20 cellular contexts compared by ENCODE assay signal in the genomic region with DNA sequence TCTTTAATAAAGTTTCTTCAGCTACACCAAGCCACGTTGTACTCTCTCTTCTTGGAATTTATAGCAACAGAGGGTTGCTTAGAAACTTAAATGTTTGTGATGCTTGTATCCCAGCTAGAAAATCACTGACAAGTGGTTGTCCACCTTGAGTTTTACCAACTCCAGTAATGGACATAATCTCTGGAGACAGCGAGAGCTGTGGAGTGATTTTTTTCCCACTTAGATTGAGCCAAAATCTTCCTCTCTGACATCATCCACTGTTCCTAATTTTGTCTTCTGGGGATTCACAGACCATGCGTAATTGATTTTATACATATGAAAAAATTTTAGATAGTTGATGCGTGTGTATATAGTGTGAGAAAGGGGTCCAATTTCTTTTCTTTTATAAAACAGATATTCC. TPM values are rescaled to one million over a fixed set of nuclear protein-coding genes. Genes with fewer than 3 reads are reported as not detected.
DNase-seq lines count a peak whose midpoint lies in the region; ATAC-seq and TF ChIP-seq lines count a peak whose summit lies in the region.
"Had no signal": no experiment of that assay in that cellular context is flagged by ENCODE, and none has a peak within 500 bp of the region (broad histone marks: within the 10 kb centered on the region; RNA-seq: fewer than 3 reads in every experiment).

No MANE protein-coding gene starts in this region.

- CTCF ChIA-PET in CD8-positive, alpha-beta memory T cell (lab: Charles Lee) = no interaction called here
- CTCF ChIA-PET in OCI-LY7 (lab: Charles Lee; ENCODE audit: unreplicated experiment) = no interaction called here

- no peak overlapping the region for H3K27ac ChIP-seq in right atrium auricular region
- H3K27ac ChIP-seq in muscle layer of duodenum (ENCODE audit: low read length) = peak overlapping the region; percentile 64
- H3K27ac ChIP-seq in CD8-positive, alpha-beta memory T cell (ENCODE audit: low read depth, low read length) = no peak overlapping the region
- no peak overlapping the region for H3K27ac ChIP-seq in OCI-LY7 (ENCODE audit: low read depth, low read length, poor library complexity, severe bottlenecking)

- no peaks in the 10 kb centered on the region for H4K20me1 ChIP-seq in OCI-LY7 (ENCODE audit: insufficient read depth, low read length)

- no peaks in the 10 kb centered on the region for H3K4me1 Mint-ChIP-seq in CD8-positive, alpha-beta memory T cell
- H3K4me1 Mint-ChIP-seq: CD4-positive, CD25-positive, alpha-beta regulatory T cell had no signal

- ATAC-seq in Right ventricle myocardium superior (ENCODE audit: poor library complexity) (peak; percentile 67), GM21786 (IDR thresholded peaks at IDR 0.05; ENCODE audit: unreplicated experiment) (no peak)
- ATAC-seq: Panc1 had no signal

- H3K4me1 ChIP-seq in right atrium auricular region (no peaks in the 10 kb centered on the region), muscle layer of duodenum (ENCODE audit: control insufficient read depth in 1 of 2, insufficient read depth in 2 of 2, low read length in 2 of 2) (peaks cover 0 to 13% of the 10 kb centered on the region in 2 donors), OCI-LY7 (ENCODE audit: insufficient read depth, low read length, poor library complexity, severe bottlenecking) (no peaks in the 10 kb centered on the region)
- H3K4me1 ChIP-seq in CD8-positive, alpha-beta memory T cell (ENCODE audit: insufficient read depth, low read length) = no peaks in the 10 kb centered on the region

- BruUV-seq in OCI-LY7 (replicated peaks; lab: Mats Ljungman, UMichigan) = no TSS peak

- intact Hi-C loops in Right ventricle myocardium superior (cut with DNase I) = no loop called here
- intact Hi-C loops in OCI-LY7 (cut with micrococcal nuclease; ENCODE audit: unreplicated experiment) = no loop called here

- no peak overlapping the region for H2AFZ ChIP-seq in OCI-LY7 (ENCODE audit: low read length)

- DNase-seq in Right ventricle myocardium superior = no peak
- no peak for DNase-seq in right atrium auricular region (ENCODE audit: low spot score)
- peak; percentile 64 for DNase-seq in fibroblast of peridontal ligament (ENCODE audit: extremely low read depth)
- DNase-seq in CD8-positive, alpha-beta memory T cell = no peak
- DNase-seq in OCI-LY7 (ENCODE audit: low spot score) = no peak
- no peak for DNase-seq in C1 segment of cervical spinal cord (lab: John Stamatoyannopoulos, UW)
- DNase-seq: AML-193; CD4-positive, CD25-positive, alpha-beta regulatory T cell; DND-41; GF-D8; KG1; NCI-H1092 treated with DMSO at 0.1 percent for 48 hours; NCI-H187; NCI-H774; SHP77 treated with DMSO at 0.1 percent for 48 hours had no signal

- H3K36me3 Mint-ChIP-seq in CD8-positive, alpha-beta memory T cell = no peaks in the 10 kb centered on the region
- H3K36me3 Mint-ChIP-seq: CD4-positive, CD25-positive, alpha-beta regulatory T cell had no signal

- no peaks in the 10 kb centered on the region for H3K27me3 ChIP-seq in right atrium auricular region
- no peaks in the 10 kb centered on the region for H3K27me3 ChIP-seq in muscle layer of duodenum (ENCODE audit: low read depth, low read length)
- no peaks in the 10 kb centered on the region for H3K27me3 ChIP-seq in CD8-positive, alpha-beta memory T cell (ENCODE audit: insufficient read depth, low read length, poor library complexity, severe bottlenecking)

- H3K79me2 ChIP-seq in OCI-LY7 (ENCODE audit: insufficient read depth, low read depth, low read length) = no peaks in the 10 kb centered on the region

- H3K9me3 ChIP-seq in right atrium auricular region = no peaks in the 10 kb centered on the region
- no peaks in the 10 kb centered on the region for H3K9me3 ChIP-seq in muscle layer of duodenum (ENCODE audit: control insufficient read depth in 1 of 2, low read length in 2 of 2)
- no peaks in the 10 kb centered on the region for H3K9me3 ChIP-seq in CD8-positive, alpha-beta memory T cell (ENCODE audit: low read length)
- no peaks in the 10 kb centered on the region for H3K9me3 ChIP-seq in OCI-LY7 (ENCODE audit: low read length)

- no peak overlapping the region for H3K4me2 ChIP-seq in OCI-LY7 (ENCODE audit: low read length)

- no peaks in the 10 kb centered on the region for H3K9me3 Mint-ChIP-seq in CD8-positive, alpha-beta memory T cell
- H3K9me3 Mint-ChIP-seq: CD4-positive, CD25-positive, alpha-beta regulatory T cell had no signal

- POLR2A ChIA-PET in CD8-positive, alpha-beta memory T cell (lab: Charles Lee) = no interaction called here
- POLR2A ChIA-PET in OCI-LY7 (lab: Charles Lee) = interaction anchor here (1.1 kb wide), 1 partner anchor 9 kb away, joined by 4 read pairs; no protein-coding TSS in a partner anchor

- peaks cover 0 to 16% of the 10 kb centered on the region in 2 donors for H3K27me3 Mint-ChIP-seq in CD8-positive, alpha-beta memory T cell

- no peak for TF ChIP-seq CTCF in right atrium auricular region (IDR thresholded peaks at IDR 0.05)
- TF ChIP-seq CTCF in OCI-LY7 (conservative IDR thresholded peaks at IDR 0.05; ENCODE audit: low read length) = no peak

- H3K4me3 ChIP-seq in right atrium auricular region = no peak overlapping the region
- no peak overlapping the region for H3K4me3 ChIP-seq in muscle layer of duodenum (ENCODE audit: low read depth in 1 of 2, low read length in 2 of 2)
- no peak overlapping the region for H3K4me3 ChIP-seq in CD8-positive, alpha-beta memory T cell (ENCODE audit: low read length)
- H3K4me3 ChIP-seq in OCI-LY7 (ENCODE audit: low read depth, low read length, poor library complexity, severe bottlenecking) = no peak overlapping the region

- no peak overlapping the region for H3K27ac Mint-ChIP-seq in CD8-positive, alpha-beta memory T cell
- H3K27ac Mint-ChIP-seq: CD4-positive, CD25-positive, alpha-beta regulatory T cell had no signal

- no peak overlapping the region for H3K4me3 Mint-ChIP-seq in CD8-positive, alpha-beta memory T cell
- H3K4me3 Mint-ChIP-seq: CD4-positive, CD25-positive, alpha-beta regulatory T cell had no signal

- H3K36me3 ChIP-seq in right atrium auricular region = no peaks in the 10 kb centered on the region
- no peaks in the 10 kb centered on the region for H3K36me3 ChIP-seq in muscle layer of duodenum (ENCODE audit: control insufficient read depth in 1 of 2, insufficient read depth in 2 of 2, low read length in 2 of 2)
- no peaks in the 10 kb centered on the region for H3K36me3 ChIP-seq in CD8-positive, alpha-beta memory T cell (ENCODE audit: insufficient read depth, low read length)
- no peaks in the 10 kb centered on the region for H3K36me3 ChIP-seq in OCI-LY7 (ENCODE audit: insufficient read depth, low read length)

- no peaks in the 10 kb centered on the region for H3K9me2 ChIP-seq in OCI-LY7 (ENCODE audit: insufficient read depth, low read length)

RNA-seq across cellular contexts. Expression of gene ECT2L, which starts 8.0 kb away (rescaled TPM):
- 0.70 TPM for total RNA-seq in Right ventricle myocardium superior
- 1 to 10 TPM; 1.1 to 3.5 TPM for total RNA-seq in right atrium auricular region
- total RNA-seq in CD8-positive, alpha-beta memory T cell = not detected
- polyA plus RNA-seq in CD8-positive, alpha-beta memory T cell = 0.09 TPM
- not detected in 2 replicates for total RNA-seq in OCI-LY7 (2014; rRNA removed; shearing (Covaris generic))
- not detected in 2 replicates for total RNA-seq in OCI-LY7 (2022)
- total RNA-seq: CD4-positive, CD25-positive, alpha-beta regulatory T cell; M059J; NCI-H460 had no signal

RNA-seq across cellular contexts. Expression of gene CCDC28A, which starts 30.3 kb away (rescaled TPM):
- total RNA-seq in Right ventricle myocardium superior (6.8 TPM), right atrium auricular region (10 to 100 TPM in 1 of 2 donors, 1 to 10 TPM in 1; 8.7 to 11.0 TPM), OCI-LY7 (2022) (20.9 and 22.4 TPM in 2 replicates)
- total RNA-seq in CD8-positive, alpha-beta memory T cell = 10 to 100 TPM; 15.1 to 16.1 TPM
- polyA plus RNA-seq in CD8-positive, alpha-beta memory T cell = 52.4 TPM
- 11.0 and 13.5 TPM in 2 replicates for total RNA-seq in OCI-LY7 (2014; rRNA removed; shearing (Covaris generic))
